24 cellular contexts compared by ENCODE assay signal in the genomic region with DNA sequence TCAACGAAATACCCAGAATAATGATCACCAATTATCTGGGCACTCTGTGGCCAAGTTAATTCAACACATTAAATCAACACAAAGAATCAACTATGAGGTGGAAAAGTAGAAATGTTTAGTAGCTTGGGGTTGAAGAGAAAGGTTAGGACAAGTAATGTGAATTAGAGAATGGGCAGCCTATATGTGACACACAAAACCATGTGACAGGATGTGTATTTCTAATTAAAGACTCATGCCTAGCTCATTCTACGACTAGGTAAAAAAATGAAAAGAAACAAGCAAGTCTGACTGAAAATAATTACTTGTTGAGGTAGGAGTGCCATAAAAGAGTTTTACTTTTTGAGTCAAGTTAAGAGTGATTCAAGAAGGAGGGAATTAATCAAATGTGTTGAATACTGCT.
DNase-seq lines count a peak whose midpoint lies in the region; ATAC-seq, FAIRE-seq and TF ChIP-seq lines count a peak whose summit lies in the region.
"Had no signal": no experiment of that assay in that cellular context is flagged by ENCODE, and none has a peak within 500 bp of the region (broad histone marks: within the 10 kb centered on the region; RNA-seq: fewer than 3 reads in every experiment).

No MANE protein-coding gene starts in this region.

- no peaks in the 10 kb centered on the region for H4K20me1 ChIP-seq in GM12878 (ENCODE audit: control insufficient read depth, insufficient read depth)
- H4K20me1 ChIP-seq: BLaER1 had no signal

- no peak overlapping the region for H3K9ac ChIP-seq in GM12878 (ENCODE audit: control insufficient read depth, insufficient read depth, low read length)
- H3K9ac ChIP-seq: BLaER1 had no signal

- H3K9me3 ChIP-seq in A673 (ENCODE audit: low read depth, low read length, poor library complexity, severe bottlenecking) (no peaks in the 10 kb centered on the region), GM12878 (replicated peaks; ENCODE audit: control insufficient read depth, insufficient read depth, low read length) (no peaks in the 10 kb centered on the region), Peyer's patch (no peaks in the 10 kb centered on the region)
- H3K9me3 ChIP-seq: BLaER1, Caco-2 had no signal

- TF ChIP-seq RAD21 in GM12878 (IDR thresholded peaks at IDR 0.05; ENCODE audit: insufficient read depth, low read depth, low read length), result no peak

- no TSS peak for BruUV-seq in A673 (replicated peaks; lab: Mats Ljungman, UMichigan)
- BruUV-seq in GM12878 (replicated peaks; lab: Mats Ljungman, UMichigan), result no TSS peak

- DNase-seq in A673 (ENCODE audit: low spot score), result no peak
- DNase-seq in HT1080 (ENCODE audit: low read depth), result peak; percentile 28
- peak; percentile 28 for DNase-seq in RKO (ENCODE audit: low spot score)
- no peak for DNase-seq in GM12878 (ENCODE audit: low read depth, low spot score)
- no peak for DNase-seq in Peyer's patch
- no peak for DNase-seq in D341Med (ENCODE audit: low spot score)
- DNase-seq: ACHN; Caco-2; CD4-positive, CD25-positive, alpha-beta regulatory T cell; CD8-positive, alpha-beta T cell; DMS 273 treated with DMSO at 0.1 percent for 48 hours; DMS79; EL; GF-D8; GOT3; H7; HCEC 1CT had no signal

- TF ChIP-seq EP300 in GM12878 (IDR thresholded peaks at IDR 0.05; ENCODE audit: borderline replicate concordance in 1 of 2, control insufficient read depth in 1 of 2, low read depth in 2 of 2, low read length in 2 of 2), result no peak

- POLR2A ChIA-PET in A673 (lab: Charles Lee; ENCODE audit: low non-redundant PET), result no interaction called here
- POLR2A ChIA-PET in GM12878 (lab: Charles Lee), result no interaction called here

- no peak for TF ChIP-seq CTCF in A673 (conservative IDR thresholded peaks at IDR 0.05; ENCODE audit: low read depth, low read length)
- no peak for TF ChIP-seq CTCF in GM12878 (IDR thresholded peaks at IDR 0.05 in 2 of 3, conservative IDR thresholded peaks at IDR 0.05 in 1 of 3; ENCODE audit: control insufficient read depth in 2 of 3, extremely low read depth in 1 of 3, insufficient read depth in 1 of 3, low read depth in 3 of 3, low read length in 3 of 3)
- no peak for TF ChIP-seq CTCF in Peyer's patch (IDR thresholded peaks at IDR 0.05)

- TF ChIP-seq POLR2A in GM12878 (IDR thresholded peaks at IDR 0.05; ENCODE audit: low read depth, low read length) (no peak), Peyer's patch (IDR thresholded peaks at IDR 0.05) (no peak)

- RAD21 ChIA-PET in GM12878 (lab: Charles Lee; ENCODE audit: unreplicated experiment), result interaction anchor here (0.6 kb wide), 1 partner anchor 1178 kb away, joined by 3 read pairs; no protein-coding TSS in a partner anchor

- peaks cover 21% of the 10 kb centered on the region for H3K4me1 ChIP-seq in A673 (ENCODE audit: insufficient read depth, low read length, poor library complexity, severe bottlenecking)
- H3K4me1 ChIP-seq in GM12878 (ENCODE audit: control insufficient read depth, insufficient read depth, low read length), result no peaks in the 10 kb centered on the region
- H3K4me1 ChIP-seq in Peyer's patch, result no peaks in the 10 kb centered on the region
- H3K4me1 ChIP-seq: Caco-2 had no signal

- intact Hi-C loops in A673 (cut with micrococcal nuclease; ENCODE audit: unreplicated experiment), result no loop called here
- intact Hi-C loops in GM12878 (cut with micrococcal nuclease; ENCODE audit: unreplicated experiment), result no loop called here

- in situ Hi-C loops in GM12878 (cut with MboI), result no loop called here

- H3K36me3 ChIP-seq in A673 (ENCODE audit: insufficient read depth, low read length, poor library complexity, severe bottlenecking) (peaks cover 22% of the 10 kb centered on the region), GM12878 (ENCODE audit: control insufficient read depth in 2 of 2, insufficient read depth in 2 of 2, low read length in 1 of 2) (no peaks in the 10 kb centered on the region), Peyer's patch (no peaks in the 10 kb centered on the region)
- H3K36me3 ChIP-seq: BLaER1 had no signal

- no peak overlapping the region for H2AFZ ChIP-seq in GM12878 (ENCODE audit: control insufficient read depth, low read depth, low read length)

- H3K4me3 ChIP-seq in A673 (ENCODE audit: low read depth, low read length, poor library complexity, severe bottlenecking) (no peak overlapping the region), GM12878 (no peak overlapping the region), Peyer's patch (no peak overlapping the region)
- H3K4me3 ChIP-seq: BLaER1 had no signal

- CTCF ChIA-PET in A673 (lab: Charles Lee) (no interaction called here), GM12878 (lab: Yijun Ruan, JAX) (interaction anchor here (0.6 kb wide), 1 partner anchor 1620 kb away, joined by 3 read pairs; no protein-coding TSS in a partner anchor)

- ATAC-seq in GM12878, result peak; percentile 58
- ATAC-seq in activated CD4-positive, CD25-positive, alpha-beta regulatory T cell treated with anti-CD3 and anti-CD28 coated beads, Interleukin-2, amount 50 U/mL, for 24 hours, result no peak
- ATAC-seq: CD8-positive, alpha-beta T cell had no signal

- WGBS in GM12878 (ENCODE audit: insufficient coverage, insufficient replicate concordance, low lambda C conversion rate, missing lambda C conversion rate), result 3% methylated on average over 2 of the region's 2 CpGs

- FAIRE-seq in GM12878 (lab: Jason Lieb, UNC), result peak; percentile 23
- FAIRE-seq: A204.1, D721Med, GM12892 had no signal

- peak overlapping the region; percentile 33 for H3K27ac ChIP-seq in A673 (ENCODE audit: low read depth, low read length, poor library complexity, severe bottlenecking)
- H3K27ac ChIP-seq in GM12878 (ENCODE audit: control insufficient read depth, insufficient read depth), result no peak overlapping the region
- no peak overlapping the region for H3K27ac ChIP-seq in Peyer's patch
- H3K27ac ChIP-seq: 22Rv1, BLaER1, C4-2B had no signal

- no peaks in the 10 kb centered on the region for H3K79me2 ChIP-seq in GM12878 (ENCODE audit: control insufficient read depth, insufficient read depth, low read length)

- H3K4me2 ChIP-seq in GM12878 (ENCODE audit: control insufficient read depth, insufficient read depth), result no peak overlapping the region
- H3K4me2 ChIP-seq: BLaER1 had no signal

- no peaks in the 10 kb centered on the region for H3K27me3 ChIP-seq in A673 (replicated peaks; ENCODE audit: insufficient read depth, low read depth, low read length, poor library complexity)
- no peaks in the 10 kb centered on the region for H3K27me3 ChIP-seq in GM12878 (replicated peaks in 1 of 2; ENCODE audit: control insufficient read depth in 2 of 2, insufficient read depth in 2 of 2, low read length in 1 of 2)
- H3K27me3 ChIP-seq in Peyer's patch, result no peaks in the 10 kb centered on the region
- H3K27me3 ChIP-seq: BLaER1 had no signal

- SMC1A ChIA-PET in GM12878 (lab: Charles Lee; ENCODE audit: uncharacterized antibody, unreplicated experiment), result interaction anchor here (1.0 to 1.1 kb wide), 3 partner anchors 8 to 18 kb away, joined by 3 to 6 read pairs (median 3); no protein-coding TSS in a partner anchor

TF ChIP-seq in GM12878, 131 proteins besides CTCF, POLR2A, EP300 and RAD21:
- TF ChIP-seq CREM (IDR thresholded peaks at IDR 0.05; ENCODE audit: low read depth) (no peak), MTA2 (IDR thresholded peaks at IDR 0.05; ENCODE audit: low read depth) (0 out of 2 replicates have a peak, but pooled peaks have one; percentile 24), RAD51 (IDR thresholded peaks at IDR 0.05) (peak; percentile 85)

Comparison
In these comparisons a context has a peak if more than half of its experiments do, and no peak if none do; other contexts are left out.
1. DNase-seq: peak in HT1080 (single experiment) and RKO (single experiment); none in A673 (single experiment), GM12878 (single experiment), Peyer's patch (0 of 3) and D341Med (single experiment).